In the genomic region with DNA sequence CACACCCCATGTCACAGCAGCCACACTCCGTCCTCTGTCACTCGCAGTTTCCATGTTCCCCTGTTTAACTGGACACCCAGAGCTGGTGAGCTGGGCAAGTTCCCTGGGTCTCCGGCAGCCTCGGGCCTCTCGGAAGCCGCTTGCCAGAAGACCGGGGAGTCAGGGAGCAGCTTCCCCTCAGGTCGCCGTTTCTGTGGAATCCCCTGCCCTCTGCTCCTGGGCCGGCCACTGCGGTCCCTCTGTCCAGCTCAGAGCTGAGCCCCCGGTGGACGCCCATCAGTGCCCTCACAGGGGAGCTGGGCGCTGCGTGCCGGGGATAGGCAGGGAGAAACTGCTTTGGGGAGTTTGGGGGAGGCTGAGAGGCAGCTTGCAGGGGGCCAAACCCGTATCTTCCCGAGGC, we compare ENCODE assay signal across 23 cellular contexts.
"Had no signal": no experiment of that assay in that cellular context is flagged by ENCODE, and none has a peak within 500 bp of the region (broad histone marks: within the 10 kb centered on the region; RNA-seq: fewer than 3 reads in every experiment).

No MANE protein-coding gene starts in this region.

- H3K9me3 ChIP-seq: breast epithelium, left ventricle myocardium inferior, neutrophil, pancreas, sigmoid colon, SK-N-SH, spleen, transverse colon had no signal

- H3K27ac ChIP-seq: epithelial cell of prostate, foreskin keratinocyte, left ventricle myocardium inferior, pancreas, spleen had no signal

- ATAC-seq: activated CD4-positive, alpha-beta T cell treated with anti-CD3 and anti-CD28 coated beads for 36 hours; activated CD8-positive, alpha-beta memory T cell treated with anti-CD3 and anti-CD28 coated beads, Interleukin-2, amount 10 ng/mL, durations not matched to agents 7 days and 5 days; effector memory CD8-positive, alpha-beta T cell; foreskin keratinocyte; naive thymus-derived CD4-positive, alpha-beta T cell; stimulated activated naive B cell treated with anti-CD40 and anti-IgM and Interleukin-4, amounts not matched to agents 10 μg/mL and 1 μg/mL and 100 μg/mL, for 72 hours had no signal

- H3K9me3 Mint-ChIP-seq: activated CD4-positive, alpha-beta memory T cell treated with anti-CD3 and anti-CD28 coated beads for 36 hours; activated naive CD8-positive, alpha-beta T cell treated with anti-CD3 and anti-CD28 coated beads, Interleukin-2, amount 10 ng/mL, durations not matched to agents 7 days and 5 days; activated T-helper 2 cell treated with anti-CD3 and anti-CD28 coated beads, Interferon-gamma antibody, Interleukin-2, Interleukin-4, amounts not matched to agents 10 μg/mL and 5 μg/mL and 100 μg/mL, durations not matched to agents 14 hours and 24 hours and 36 hours; effector memory CD8-positive, alpha-beta T cell; naive thymus-derived CD4-positive, alpha-beta T cell; stimulated activated naive B cell treated with anti-CD40 and anti-IgM and Interleukin-4, amounts not matched to agents 10 μg/mL and 1 μg/mL and 100 μg/mL, for 72 hours; T-helper 2 cell treated with Interferon-gamma antibody and Interleukin-4, amounts not matched to agents 5 μg/mL and 100 μg/mL, for 36 hours had no signal

- H3K27ac Mint-ChIP-seq: activated CD4-positive, alpha-beta T cell treated with anti-CD3 and anti-CD28 coated beads for 36 hours; activated CD8-positive, alpha-beta memory T cell treated with anti-CD3 and anti-CD28 coated beads, Interleukin-2, amount 10 ng/mL, durations not matched to agents 7 days and 5 days; activated naive CD8-positive, alpha-beta T cell treated with anti-CD3 and anti-CD28 coated beads, Interleukin-2, amount 10 ng/mL, durations not matched to agents 7 days and 5 days; activated T-helper 2 cell treated with anti-CD3 and anti-CD28 coated beads, Interferon-gamma antibody, Interleukin-2, Interleukin-4, amounts not matched to agents 10 μg/mL and 5 μg/mL and 100 μg/mL, durations not matched to agents 14 hours and 24 hours and 36 hours; effector memory CD8-positive, alpha-beta T cell; T-helper 2 cell treated with Interferon-gamma antibody and Interleukin-4, amounts not matched to agents 5 μg/mL and 100 μg/mL, for 36 hours had no signal

- H3K4me2 ChIP-seq: SK-N-SH had no signal

- H3K4me3 ChIP-seq: breast epithelium, left ventricle myocardium inferior, pancreas, sigmoid colon, spleen, transverse colon had no signal

- H3K27me3 ChIP-seq: breast epithelium, neutrophil, pancreas, sigmoid colon, spleen, transverse colon had no signal

- H3K4me3 Mint-ChIP-seq: activated CD4-positive, alpha-beta memory T cell treated with anti-CD3 and anti-CD28 coated beads for 36 hours; activated CD4-positive, alpha-beta T cell treated with anti-CD3 and anti-CD28 coated beads for 36 hours; activated CD8-positive, alpha-beta memory T cell treated with anti-CD3 and anti-CD28 coated beads, Interleukin-2, amount 10 ng/mL, durations not matched to agents 7 days and 5 days; activated naive CD8-positive, alpha-beta T cell treated with anti-CD3 and anti-CD28 coated beads, Interleukin-2, amount 10 ng/mL, durations not matched to agents 7 days and 5 days; effector memory CD8-positive, alpha-beta T cell; naive thymus-derived CD4-positive, alpha-beta T cell; stimulated activated naive B cell treated with anti-CD40 and anti-IgM and Interleukin-4, amounts not matched to agents 10 μg/mL and 1 μg/mL and 100 μg/mL, for 72 hours; T-helper 2 cell treated with Interferon-gamma antibody and Interleukin-4, amounts not matched to agents 5 μg/mL and 100 μg/mL, for 36 hours had no signal

- H3K36me3 ChIP-seq: breast epithelium, left ventricle myocardium inferior, pancreas, sigmoid colon, transverse colon had no signal

- H3K4me1 ChIP-seq: breast epithelium, foreskin keratinocyte, pancreas had no signal

- DNase-seq: activated CD4-positive, alpha-beta memory T cell treated with anti-CD3 and anti-CD28 coated beads for 36 hours; activated CD4-positive, alpha-beta T cell treated with anti-CD3 and anti-CD28 coated beads for 36 hours; activated CD8-positive, alpha-beta memory T cell treated with anti-CD3 and anti-CD28 coated beads, Interleukin-2, amount 10 ng/mL, durations not matched to agents 7 days and 5 days; activated naive CD4-positive, alpha-beta T cell treated with Interleukin-2 at 50 U/mL for 16 hours; activated naive CD8-positive, alpha-beta T cell treated with anti-CD3 and anti-CD28 coated beads, Interleukin-2, amount 10 ng/mL, durations not matched to agents 7 days and 5 days; cerebellar nuclear complex; effector memory CD8-positive, alpha-beta T cell; foreskin keratinocyte; left ventricle myocardium inferior; naive thymus-derived CD4-positive, alpha-beta T cell; sigmoid colon; SK-N-SH; spleen; stimulated activated CD4-positive, alpha-beta T cell treated with anti-CD3 and anti-CD28 coated beads, Interleukin-4, amount 100 ng/mL, for 4 hours; stimulated activated naive B cell treated with anti-CD40 and anti-IgM and Interleukin-4, amounts not matched to agents 10 μg/mL and 1 μg/mL and 100 μg/mL, for 72 hours; transverse colon had no signal

- FAIRE-seq: pancreas, TTC549 had no signal

- H3K27me3 Mint-ChIP-seq: activated CD4-positive, alpha-beta memory T cell treated with anti-CD3 and anti-CD28 coated beads for 36 hours; activated CD4-positive, alpha-beta T cell treated with anti-CD3 and anti-CD28 coated beads for 36 hours; activated CD8-positive, alpha-beta memory T cell treated with anti-CD3 and anti-CD28 coated beads, Interleukin-2, amount 10 ng/mL, durations not matched to agents 7 days and 5 days; activated naive CD8-positive, alpha-beta T cell treated with anti-CD3 and anti-CD28 coated beads, Interleukin-2, amount 10 ng/mL, durations not matched to agents 7 days and 5 days; effector memory CD8-positive, alpha-beta T cell; naive thymus-derived CD4-positive, alpha-beta T cell; stimulated activated naive B cell treated with anti-CD40 and anti-IgM and Interleukin-4, amounts not matched to agents 10 μg/mL and 1 μg/mL and 100 μg/mL, for 72 hours had no signal

- H3K4me1 Mint-ChIP-seq: activated CD4-positive, alpha-beta T cell treated with anti-CD3 and anti-CD28 coated beads for 36 hours; activated CD8-positive, alpha-beta memory T cell treated with anti-CD3 and anti-CD28 coated beads, Interleukin-2, amount 10 ng/mL, durations not matched to agents 7 days and 5 days; activated naive CD8-positive, alpha-beta T cell treated with anti-CD3 and anti-CD28 coated beads, Interleukin-2, amount 10 ng/mL, durations not matched to agents 7 days and 5 days had no signal

- H3K9ac ChIP-seq: SK-N-SH had no signal
